Comparison of ENCODE assay signal across 1 cellular context in the genomic region with DNA sequence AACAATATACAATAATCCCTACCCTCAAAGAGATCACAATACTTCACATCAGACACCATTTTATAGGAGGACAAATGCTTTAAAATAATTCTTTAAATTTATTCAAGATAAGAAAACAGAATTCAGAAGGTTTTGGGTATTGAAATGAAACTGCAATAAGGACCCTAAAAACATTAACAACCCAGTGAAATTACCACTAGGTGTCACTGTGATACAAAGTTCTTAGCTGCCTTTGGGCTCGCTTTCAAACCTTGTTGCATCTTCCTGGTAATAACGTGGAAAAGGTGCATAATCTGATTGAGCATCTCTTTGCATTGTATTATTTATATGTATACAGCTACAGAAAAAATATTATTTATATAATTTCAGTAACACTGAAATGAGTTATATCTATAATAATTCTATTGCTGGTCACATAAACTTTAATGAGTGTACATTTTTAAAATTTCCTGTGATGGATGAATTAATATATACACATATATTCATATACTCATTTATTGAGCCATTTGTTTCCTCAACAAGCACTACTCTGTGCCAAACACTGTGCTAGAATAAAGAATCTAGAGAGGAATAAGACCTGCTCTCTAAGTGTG.
TF ChIP-seq lines count a peak whose summit lies in the region.

No MANE protein-coding gene starts in this region.

TF ChIP-seq in endothelial cell of umbilical vein, 7 proteins besides CTCF, POLR2A, EP300 and RAD21:
- TF ChIP-seq, protein P1, sequence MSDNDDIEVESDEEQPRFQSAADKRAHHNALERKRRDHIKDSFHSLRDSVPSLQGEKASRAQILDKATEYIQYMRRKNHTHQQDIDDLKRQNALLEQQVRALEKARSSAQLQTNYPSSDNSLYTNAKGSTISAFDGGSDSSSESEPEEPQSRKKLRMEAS (IDR thresholded peaks at IDR 0.05; ENCODE audit: insufficient read depth, insufficient read length), result no peak
- no peak for TF ChIP-seq GATA2 (IDR thresholded peaks at IDR 0.05; ENCODE audit: insufficient read depth, insufficient read length, low read depth, low read length)
- TF ChIP-seq POLR2AphosphoS5 (IDR thresholded peaks at IDR 0.05; ENCODE audit: insufficient read depth, low read depth, low read length), result no peak
- no peak for TF ChIP-seq MYC (IDR thresholded peaks at IDR 0.05; ENCODE audit: low read depth, low read length)
- TF ChIP-seq FOS (IDR thresholded peaks at IDR 0.05; ENCODE audit: borderline replicate concordance, insufficient read depth, low read length), result no peak
- no peak for TF ChIP-seq EZH2 (IDR thresholded peaks at IDR 0.05; ENCODE audit: borderline replicate concordance, low read depth, low read length, severe bottlenecking)
- no peak for TF ChIP-seq JUN (IDR thresholded peaks at IDR 0.05; ENCODE audit: borderline replicate concordance, insufficient read depth, insufficient read length, low read depth)
TF ChIP-seq in endothelial cell of umbilical vein: peak in this region for 0.
